In genomic region chr12:22069851-22070250, GRCh38 we compare ENCODE assay signal across 19 cellular contexts.
"Had no signal": no experiment of that assay in that cellular context is flagged by ENCODE, and none has a peak within 500 bp of the region (broad histone marks: within the 10 kb centered on the region; RNA-seq: fewer than 3 reads in every experiment).

No MANE protein-coding gene starts in this region.

- H3K4me3 ChIP-seq: coronary artery, dorsolateral prefrontal cortex, esophagus muscularis mucosa, gastroesophageal sphincter, heart right ventricle, left lung, lower lobe of right lung, mucosa of descending colon had no signal

- H3K4me1 ChIP-seq: esophagus muscularis mucosa, gastroesophageal sphincter, heart right ventricle, left lung, lower lobe of right lung had no signal

- H3K27me3 ChIP-seq: dorsolateral prefrontal cortex, esophagus muscularis mucosa, gastroesophageal sphincter, heart right ventricle, left lung had no signal

- H3K9me3 ChIP-seq: esophagus muscularis mucosa, gastroesophageal sphincter, heart right ventricle, lower lobe of right lung, mucosa of descending colon had no signal

- DNase-seq: dermis blood vessel endothelial cell; dorsolateral prefrontal cortex; effector CD4-positive, alpha-beta T cell; effector memory CD4-positive, alpha-beta T cell; erythroblast; foreskin fibroblast; heart right ventricle; hippocampal formation; left cardiac atrium; left lung; left ventricle myocardium superior; lower lobe of right lung; mesenchymal stem cell; mucosa of descending colon; naive B cell had no signal

- H3K27ac ChIP-seq: coronary artery, dorsolateral prefrontal cortex, epithelial cell of prostate, esophagus muscularis mucosa, gastroesophageal sphincter, heart right ventricle, left lung, lower lobe of right lung had no signal
